16 cellular contexts compared by ENCODE assay signal in genomic region chr5:108122701-108123100, GRCh38.
"Had no signal": no experiment of that assay in that cellular context is flagged by ENCODE, and none has a peak within 500 bp of the region (broad histone marks: within the 10 kb centered on the region; RNA-seq: fewer than 3 reads in every experiment).

No MANE protein-coding gene starts in this region.

- H3K4me3 Mint-ChIP-seq: activated CD8-positive, alpha-beta T cell treated with anti-CD3 and anti-CD28 coated beads for 36 hours; activated naive CD4-positive, alpha-beta T cell treated with anti-CD3 and anti-CD28 coated beads for 36 hours; activated T-cell treated with anti-CD3 and anti-CD28 coated beads, Interleukin-2, amount 50 U/mL, for 4 hours; brain; central memory CD8-positive, alpha-beta T cell; mesothelial cell of epicardium; natural killer cell treated with Interleukin-12 subunit alpha and Interleukin-12 subunit beta and Interleukin-15 and Interleukin-18, amount 100 ng/mL, for 72 hours had no signal

- H3K27me3 ChIP-seq: tibial artery had no signal

- H3K36me3 Mint-ChIP-seq: brain; mesothelial cell of epicardium; natural killer cell treated with Interleukin-12 subunit alpha and Interleukin-12 subunit beta and Interleukin-15 and Interleukin-18, amount 100 ng/mL, for 72 hours had no signal

- H3K27me3 Mint-ChIP-seq: activated CD8-positive, alpha-beta T cell treated with anti-CD3 and anti-CD28 coated beads for 36 hours; brain; central memory CD8-positive, alpha-beta T cell; natural killer cell treated with Interleukin-12 subunit alpha and Interleukin-12 subunit beta and Interleukin-15 and Interleukin-18, amount 100 ng/mL, for 72 hours had no signal

- H3K4me1 Mint-ChIP-seq: central memory CD8-positive, alpha-beta T cell had no signal

- H3K9me3 Mint-ChIP-seq: activated CD8-positive, alpha-beta T cell treated with anti-CD3 and anti-CD28 coated beads for 36 hours; activated naive CD4-positive, alpha-beta T cell treated with anti-CD3 and anti-CD28 coated beads for 36 hours; activated T-cell treated with anti-CD3 and anti-CD28 coated beads, Interleukin-2, amount 50 U/mL, for 4 hours; brain; central memory CD8-positive, alpha-beta T cell; mesothelial cell of epicardium; natural killer cell treated with Interleukin-12 subunit alpha and Interleukin-12 subunit beta and Interleukin-15 and Interleukin-18, amount 100 ng/mL, for 72 hours had no signal

- H3K27ac Mint-ChIP-seq: activated CD8-positive, alpha-beta T cell treated with anti-CD3 and anti-CD28 coated beads for 36 hours; activated naive CD4-positive, alpha-beta T cell treated with anti-CD3 and anti-CD28 coated beads for 36 hours; mesothelial cell of epicardium; natural killer cell treated with Interleukin-12 subunit alpha and Interleukin-12 subunit beta and Interleukin-15 and Interleukin-18, amount 100 ng/mL, for 72 hours had no signal

- H3K27ac ChIP-seq: tibial artery had no signal

- H3K9me3 ChIP-seq: tibial artery had no signal

- DNase-seq: activated CD4-positive, alpha-beta T cell treated with anti-CD3 and anti-CD28 coated beads for 48 hours; activated CD8-positive, alpha-beta T cell treated with anti-CD3 and anti-CD28 coated beads for 36 hours; activated naive CD4-positive, alpha-beta T cell treated with anti-CD3 and anti-CD28 coated beads for 36 hours; activated T-cell treated with anti-CD3 and anti-CD28 coated beads, Interleukin-2, amount 50 U/mL, for 4 hours; anterior cingulate cortex; cortex of kidney; hippocampal formation; nucleus accumbens; stimulated activated naive CD4-positive, alpha-beta T cell; SW 1271; T-helper 2 cell; tibial artery had no signal

- H3K4me3 ChIP-seq: tibial artery had no signal
